ENCODE assay signal across 12 cellular contexts in the genomic region with DNA sequence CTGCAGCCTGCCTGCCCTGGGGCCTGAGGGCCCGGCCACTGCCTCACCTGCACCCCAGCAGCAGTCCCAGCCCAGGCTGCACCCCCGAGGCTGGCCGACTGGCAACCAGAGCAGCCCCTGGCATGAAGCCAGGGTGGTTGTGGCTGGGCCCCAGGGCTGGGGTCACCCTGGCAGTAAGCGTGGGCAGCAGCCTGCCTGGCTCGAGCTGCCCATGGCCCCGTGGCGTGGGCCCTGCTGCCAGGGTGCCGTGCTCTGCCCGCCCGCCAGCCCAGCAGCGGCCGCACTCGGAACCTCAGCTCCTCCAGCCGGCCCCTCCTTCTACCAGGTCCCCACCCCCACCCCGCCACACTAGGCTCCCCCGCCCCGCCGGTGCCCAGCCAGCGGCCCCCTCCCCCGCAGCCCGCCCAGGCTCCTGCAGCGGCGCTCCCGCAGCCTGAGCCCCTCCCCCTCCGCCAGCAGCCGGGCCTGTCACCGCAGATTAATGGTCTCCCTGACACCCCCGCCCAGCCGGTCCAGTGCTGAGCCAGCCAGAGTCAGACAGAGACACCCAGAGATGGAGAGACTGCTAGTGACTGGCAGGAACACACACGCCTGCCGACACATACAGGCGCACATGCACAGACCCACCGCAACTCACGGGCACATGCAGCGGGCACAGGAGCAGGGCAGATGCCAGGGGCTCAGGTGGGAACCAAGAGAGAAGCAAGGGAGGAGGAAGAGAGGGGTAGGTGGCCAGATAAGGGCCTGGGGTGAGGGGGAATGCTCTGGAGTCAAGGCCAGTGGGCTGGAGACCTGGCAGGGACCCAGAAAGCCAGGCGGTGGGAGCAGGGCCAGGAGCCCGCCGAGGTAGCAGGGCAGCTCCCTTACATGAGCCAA. TPM values are rescaled to one million over a fixed set of nuclear protein-coding genes. Genes with fewer than 3 reads are reported as not detected.
A peak's percentile ranks its signal among the peaks of the same experiment; 100 is the strongest.
DNase-seq lines count a peak whose midpoint lies in the region; ATAC-seq and TF ChIP-seq lines count a peak whose summit lies in the region.
"Had no signal": no experiment of that assay in that cellular context is flagged by ENCODE, and none has a peak within 500 bp of the region (broad histone marks: within the 10 kb centered on the region; RNA-seq: fewer than 3 reads in every experiment).

No MANE protein-coding gene starts in this region.

- peaks cover 24% of the 10 kb centered on the region for H3K27me3 Mint-ChIP-seq in activated naive CD4-positive, alpha-beta T cell treated with anti-CD3 and anti-CD28 coated beads, Interleukin-2, amount 50 U/mL, for 24 hours
- peaks cover 71% of the 10 kb centered on the region for H3K27me3 Mint-ChIP-seq in activated naive CD4-positive, alpha-beta T cell treated with anti-CD3 and anti-CD28 coated beads, Interleukin-2, amount 10 ng/mL, durations not matched to agents 7 days and 5 days

- H3K4me1 Mint-ChIP-seq in activated naive CD4-positive, alpha-beta T cell treated with anti-CD3 and anti-CD28 coated beads, Interleukin-2, amount 50 U/mL, for 24 hours = peaks cover 23% of the 10 kb centered on the region
- peaks cover 16% of the 10 kb centered on the region for H3K4me1 Mint-ChIP-seq in activated naive CD4-positive, alpha-beta T cell treated with anti-CD3 and anti-CD28 coated beads, Interleukin-2, amount 10 ng/mL, durations not matched to agents 7 days and 5 days

- peak overlapping the region; percentile 57 for H3K4me3 ChIP-seq in coronary artery
- H3K4me3 ChIP-seq: A549, lung had no signal

- H3K36me3 Mint-ChIP-seq in activated naive CD4-positive, alpha-beta T cell treated with anti-CD3 and anti-CD28 coated beads, Interleukin-2, amount 50 U/mL, for 24 hours = peaks cover 7% of the 10 kb centered on the region
- no peaks in the 10 kb centered on the region for H3K36me3 Mint-ChIP-seq in activated naive CD4-positive, alpha-beta T cell treated with anti-CD3 and anti-CD28 coated beads, Interleukin-2, amount 10 ng/mL, durations not matched to agents 7 days and 5 days

- no peaks in the 10 kb centered on the region for H3K9me3 Mint-ChIP-seq in activated naive CD4-positive, alpha-beta T cell treated with anti-CD3 and anti-CD28 coated beads, Interleukin-2, amount 50 U/mL, for 24 hours
- H3K9me3 Mint-ChIP-seq in activated naive CD4-positive, alpha-beta T cell treated with anti-CD3 and anti-CD28 coated beads, Interleukin-2, amount 10 ng/mL, durations not matched to agents 7 days and 5 days = no peaks in the 10 kb centered on the region

- ATAC-seq in GM18511 (IDR thresholded peaks at IDR 0.05; ENCODE audit: unreplicated experiment) = no peak
- ATAC-seq in HG02763 (IDR thresholded peaks at IDR 0.05; ENCODE audit: unreplicated experiment) = no peak
- ATAC-seq: A549, HCT116 had no signal

- no peak for TF ChIP-seq CTCF in coronary artery (IDR thresholded peaks at IDR 0.05)

- CTCF ChIA-PET in activated naive CD4-positive, alpha-beta T cell treated with anti-CD3 and anti-CD28 coated beads, Interleukin-2, amount 10 ng/mL, durations not matched to agents 7 days and 5 days (lab: Charles Lee) = interaction anchor here (1.0 kb wide), 1 partner anchor 30 kb away, joined by 4 read pairs; no protein-coding TSS in a partner anchor

- peak overlapping the region; percentile 59 for H3K27ac Mint-ChIP-seq in activated naive CD4-positive, alpha-beta T cell treated with anti-CD3 and anti-CD28 coated beads, Interleukin-2, amount 50 U/mL, for 24 hours
- H3K27ac Mint-ChIP-seq in activated naive CD4-positive, alpha-beta T cell treated with anti-CD3 and anti-CD28 coated beads, Interleukin-2, amount 10 ng/mL, durations not matched to agents 7 days and 5 days = no peak overlapping the region

- H3K27ac ChIP-seq in coronary artery = no peak overlapping the region
- H3K27ac ChIP-seq: A549 had no signal

- no peak for DNase-seq in activated naive CD4-positive, alpha-beta T cell treated with anti-CD3 and anti-CD28 coated beads, Interleukin-2, amount 10 ng/mL, durations not matched to agents 7 days and 5 days
- DNase-seq in coronary artery (ENCODE audit: low spot score) (no peak), mucosa of gallbladder (ENCODE audit: low spot score) (peak; percentile 50), ureter (ENCODE audit: low spot score) (peak; percentile 81), NCI-H1436 treated with DMSO at 0.1 percent for 48 hours (lab: John Stamatoyannopoulos, UW) (no peak)
- DNase-seq: activated CD8-positive, alpha-beta memory T cell treated with anti-CD3 and anti-CD28 coated beads, Interleukin-2, amount 50 U/mL, for 4 hours had no signal

- H3K4me3 Mint-ChIP-seq in activated naive CD4-positive, alpha-beta T cell treated with anti-CD3 and anti-CD28 coated beads, Interleukin-2, amount 50 U/mL, for 24 hours = no peak overlapping the region
- no peak overlapping the region for H3K4me3 Mint-ChIP-seq in activated naive CD4-positive, alpha-beta T cell treated with anti-CD3 and anti-CD28 coated beads, Interleukin-2, amount 10 ng/mL, durations not matched to agents 7 days and 5 days

RNA-seq across cellular contexts. Expression of a gene that starts 22.4 kb away (rescaled TPM):
- total RNA-seq in mucosa of gallbladder = 49.4 TPM
- total RNA-seq in ureter = 17.7 TPM

RNA-seq across cellular contexts. Expression of a gene that starts 35.1 kb away (rescaled TPM):
- total RNA-seq in mucosa of gallbladder (12.6 TPM), ureter (50.7 TPM)

Comparison
In these comparisons a context has a peak if more than half of its experiments do, and no peak if none do; other contexts are left out.
1. DNase-seq: peak in mucosa of gallbladder (single experiment) and ureter (single experiment); none in activated naive CD4-positive, alpha-beta T cell treated with anti-CD3 and anti-CD28 coated beads, Interleukin-2, amount 10 ng/mL, durations not matched to agents 7 days and 5 days (single experiment), coronary artery (single experiment) and NCI-H1436 treated with DMSO at 0.1 percent for 48 hours (single experiment).